ENCODE assay signal across 8 cellular contexts in genomic region chr1:148345617-148346259, GRCh38.
DNase-seq lines count a peak whose midpoint lies in the region; ATAC-seq and TF ChIP-seq lines count a peak whose summit lies in the region.
"Not testable (repeated sequence)": the region's sequence is repeated elsewhere in the genome, so short reads cannot be mapped to it uniquely, and the experiment has no call there.

No MANE protein-coding gene starts in this region.

- not testable (repeated sequence) for H3K4me1 ChIP-seq in gastroesophageal sphincter

- H3K36me3 Mint-ChIP-seq in HFFc6 (ENCODE audit: low read depth); activated CD4-positive, alpha-beta T cell treated with anti-CD3 and anti-CD28 coated beads, Interleukin-2, amount 10 ng/mL, durations not matched to agents 24 days and 14 days (ENCODE audit: low read depth); nephron (ENCODE audit: low read depth); type B pancreatic cell: not testable (repeated sequence)

- peaks cover 44% of the 10 kb centered on the region for H3K27me3 ChIP-seq in gastroesophageal sphincter

- TF ChIP-seq EP300 in gastroesophageal sphincter (IDR thresholded peaks at IDR 0.05) = not testable (repeated sequence)

- ATAC-seq in gastroesophageal sphincter = not testable (repeated sequence)

- DNase-seq in DMS53 treated with DMSO at 0.1 percent for 48 hours (lab: John Stamatoyannopoulos, UW; ENCODE audit: unreplicated experiment) (peak; percentile 18), HFFc6 (peak; percentile 34), NOMO-1 treated with DMSO at 0.1 percent for 48 hours (lab: John Stamatoyannopoulos, UW; ENCODE audit: unreplicated experiment) (peak; percentile 11), T47D (ENCODE audit: low read depth in 1 of 2, low spot score in 1 of 2) (peak; percentile 35 to 62)
- DNase-seq in activated CD4-positive, alpha-beta T cell treated with anti-CD3 and anti-CD28 coated beads, Interleukin-2, amount 10 ng/mL, durations not matched to agents 24 days and 14 days = peak; percentile 78
- DNase-seq in type B pancreatic cell (ENCODE audit: extremely low spot score, unreplicated experiment) = not testable (repeated sequence)

- H3K27ac Mint-ChIP-seq in HFFc6; activated CD4-positive, alpha-beta T cell treated with anti-CD3 and anti-CD28 coated beads, Interleukin-2, amount 10 ng/mL, durations not matched to agents 24 days and 14 days: not testable (repeated sequence)
- peak overlapping the region; percentile 80 to 89 (median 80) for H3K27ac Mint-ChIP-seq in nephron
- H3K27ac Mint-ChIP-seq in type B pancreatic cell = peak overlapping the region; percentile 44

- not testable (repeated sequence) for H3K9me3 ChIP-seq in gastroesophageal sphincter

- 4 to 7% methylated on average over 3 of the region's 3 CpGs for WGBS in gastroesophageal sphincter (ENCODE audit: low coverage in 1 of 2), 2 donors

- not testable (repeated sequence) for H3K36me3 ChIP-seq in gastroesophageal sphincter

- H3K4me3 ChIP-seq in gastroesophageal sphincter = not testable (repeated sequence)

- not testable (repeated sequence) for H3K4me1 Mint-ChIP-seq in HFFc6 (ENCODE audit: low read depth); activated CD4-positive, alpha-beta T cell treated with anti-CD3 and anti-CD28 coated beads, Interleukin-2, amount 10 ng/mL, durations not matched to agents 24 days and 14 days; nephron; type B pancreatic cell (ENCODE audit: unreplicated experiment)

- H3K27ac ChIP-seq in gastroesophageal sphincter = not testable (repeated sequence)

- H3K27me3 Mint-ChIP-seq in HFFc6 (ENCODE audit: insufficient read depth) (peaks cover 23% of the 10 kb centered on the region), nephron (ENCODE audit: low read depth) (peaks cover 40% of the 10 kb centered on the region), type B pancreatic cell (peaks cover 40% of the 10 kb centered on the region)
- H3K27me3 Mint-ChIP-seq in activated CD4-positive, alpha-beta T cell treated with anti-CD3 and anti-CD28 coated beads, Interleukin-2, amount 10 ng/mL, durations not matched to agents 24 days and 14 days = peaks cover 46% of the 10 kb centered on the region

- not testable (repeated sequence) for TF ChIP-seq POLR2A in gastroesophageal sphincter (IDR thresholded peaks at IDR 0.05)

- H3K4me3 Mint-ChIP-seq in HFFc6; activated CD4-positive, alpha-beta T cell treated with anti-CD3 and anti-CD28 coated beads, Interleukin-2, amount 10 ng/mL, durations not matched to agents 24 days and 14 days: not testable (repeated sequence)
- H3K4me3 Mint-ChIP-seq in nephron (peak overlapping the region in 1 of 3 experiments; percentile 31), type B pancreatic cell (peak overlapping the region; percentile 54)

- in situ Hi-C loops in T47D (cut with HindIII; ENCODE audit: low pct_unique_long_range_greater_than_20kb, low sequenced_read_pairs) = not testable (repeated sequence)

- TF ChIP-seq CTCF in HFFc6 (IDR thresholded peaks at IDR 0.05) = peak; percentile 73
- peak; percentile 10 to 53 (median 18) for TF ChIP-seq CTCF in gastroesophageal sphincter (IDR thresholded peaks at IDR 0.05)
- peak; percentile 54 to 61 (median 57) for TF ChIP-seq CTCF in nephron (IDR thresholded peaks at IDR 0.05; ENCODE audit: unreplicated experiment in 3 of 3)
- TF ChIP-seq CTCF in type B pancreatic cell (conservative IDR thresholded peaks at IDR 0.05) = peak; percentile 72

- not testable (repeated sequence) for H3K9me3 Mint-ChIP-seq in HFFc6; activated CD4-positive, alpha-beta T cell treated with anti-CD3 and anti-CD28 coated beads, Interleukin-2, amount 10 ng/mL, durations not matched to agents 24 days and 14 days; nephron; type B pancreatic cell

- intact Hi-C loops in activated CD4-positive, alpha-beta T cell treated with anti-CD3 and anti-CD28 coated beads, Interleukin-2, amount 10 ng/mL, durations not matched to agents 24 days and 14 days (cut with micrococcal nuclease) = not testable (repeated sequence)

Comparison
In these comparisons a context has a peak if more than half of its experiments do, and no peak if none do; other contexts are left out.
1. CTCF ChIP-seq: peak in every context shown above with its lines; median percentile 73 in HFFc6; 72 in type B pancreatic cell; 57 in nephron; 18 in gastroesophageal sphincter.